ENCODE assay signal across 11 cellular contexts in the genomic region with DNA sequence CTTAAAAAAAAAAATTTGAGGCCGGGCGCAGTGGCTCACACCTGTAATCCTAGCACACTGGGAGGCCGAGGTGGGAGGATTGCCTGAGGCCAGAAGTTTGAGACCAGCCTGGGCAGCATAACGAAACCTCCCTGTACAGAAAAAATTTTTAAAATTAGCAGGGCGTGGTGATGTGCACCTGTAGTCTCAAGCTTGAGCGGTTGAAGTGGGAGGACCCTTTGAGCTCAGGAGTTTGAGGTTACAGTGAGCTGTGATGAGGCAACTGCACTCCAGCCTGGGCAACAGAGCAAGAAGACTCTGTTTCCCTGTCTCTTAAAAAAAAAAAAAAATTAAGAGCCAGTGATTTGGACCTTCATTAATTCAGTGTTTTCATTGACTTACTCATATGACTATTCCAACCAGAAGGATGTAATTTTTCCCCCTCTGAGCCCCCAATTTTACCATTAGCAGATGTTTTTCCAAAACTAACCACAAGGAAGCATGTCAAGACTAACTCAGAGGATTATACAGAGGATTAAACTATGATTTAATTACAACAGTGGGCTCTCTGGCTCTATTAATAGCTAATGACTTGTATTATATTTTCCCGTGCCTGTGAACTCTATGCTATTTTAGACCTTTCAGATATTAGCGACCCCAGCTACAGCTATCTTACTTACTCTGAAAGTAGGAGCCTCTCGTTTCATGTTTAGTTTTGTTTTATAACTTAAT.
DNase-seq lines count a peak whose midpoint lies in the region; ATAC-seq and TF ChIP-seq lines count a peak whose summit lies in the region.
"Had no signal": no experiment of that assay in that cellular context is flagged by ENCODE, and none has a peak within 500 bp of the region (broad histone marks: within the 10 kb centered on the region; RNA-seq: fewer than 3 reads in every experiment).

No MANE protein-coding gene starts in this region.

- H3K9me3 Mint-ChIP-seq in activated B cell treated with CpG ODN at 0.5 μM for 24 hours, result no peaks in the 10 kb centered on the region
- H3K9me3 Mint-ChIP-seq in chondrocyte (ENCODE audit: low read depth), result no peaks in the 10 kb centered on the region

- intact Hi-C loops in activated B cell treated with CpG ODN at 0.5 μM for 24 hours (cut with micrococcal nuclease), result no loop called here

- peak overlapping the region; percentile 21 for H3K9ac ChIP-seq in ES-I3 (ENCODE audit: low read depth, low read length)

- no peaks in the 10 kb centered on the region for H3K36me3 ChIP-seq in ES-I3 (ENCODE audit: insufficient read depth, low read length)

- CTCF ChIA-PET in activated B cell treated with CpG ODN at 0.5 μM for 24 hours (lab: Charles Lee), result no interaction called here

- peaks cover 41% of the 10 kb centered on the region for H3K4me1 ChIP-seq in ES-I3 (ENCODE audit: insufficient read depth, low read length)

- H3K4me1 Mint-ChIP-seq in activated B cell treated with CpG ODN at 0.5 μM for 24 hours (peaks cover 98% of the 10 kb centered on the region), chondrocyte (ENCODE audit: low read depth) (peaks cover 54% of the 10 kb centered on the region)

- peak overlapping the region; percentile 56 for H3K27ac Mint-ChIP-seq in activated B cell treated with CpG ODN at 0.5 μM for 24 hours
- no peak overlapping the region for H3K27ac Mint-ChIP-seq in chondrocyte (ENCODE audit: unreplicated experiment)

- H3K4me3 Mint-ChIP-seq in activated B cell treated with CpG ODN at 0.5 μM for 24 hours, result peak overlapping the region; percentile 63
- no peak overlapping the region for H3K4me3 Mint-ChIP-seq in chondrocyte (ENCODE audit: unreplicated experiment)

- H3K27me3 Mint-ChIP-seq in activated B cell treated with CpG ODN at 0.5 μM for 24 hours, result no peaks in the 10 kb centered on the region
- H3K27me3 Mint-ChIP-seq in chondrocyte (ENCODE audit: low read depth), result no peaks in the 10 kb centered on the region

- no peaks in the 10 kb centered on the region for H3K36me3 Mint-ChIP-seq in activated B cell treated with CpG ODN at 0.5 μM for 24 hours (ENCODE audit: low read depth)
- H3K36me3 Mint-ChIP-seq in chondrocyte (ENCODE audit: low read depth), result no peaks in the 10 kb centered on the region

- TF ChIP-seq CTCF in activated B cell treated with CpG ODN at 0.5 μM for 24 hours (IDR thresholded peaks at IDR 0.05) (no peak), chondrocyte (IDR thresholded peaks at IDR 0.05) (no peak)

- peak; percentile 50 for ATAC-seq in GM21381 (IDR thresholded peaks at IDR 0.05; ENCODE audit: unreplicated experiment)
- ATAC-seq in HG03175 (IDR thresholded peaks at IDR 0.05; ENCODE audit: unreplicated experiment), result peak; percentile 66
- peak; percentile 76 for ATAC-seq in activated B cell treated with CpG ODN at 0.5 μM for 24 hours (ENCODE audit: low read depth)
- ATAC-seq: HCT116, left colon had no signal

- POLR2A ChIA-PET in activated B cell treated with CpG ODN at 0.5 μM for 24 hours (lab: Charles Lee), result interaction anchor here (0.6 to 3.5 kb wide), 6 partner anchors 15 to 166 kb away, joined by 3 to 8 read pairs (median 3); no protein-coding TSS in a partner anchor

- DNase-seq in activated B cell treated with CpG ODN at 0.5 μM for 24 hours (no peak), D341Med (ENCODE audit: low spot score) (no peak), chondrocyte (ENCODE audit: low spot score) (no peak), GM19238 (ENCODE audit: insufficient read length, low spot score) (no peak), activated T-cell treated with anti-CD3 and anti-CD28 coated beads for 4 hours (no peak)
- DNase-seq: left colon; NK-92 treated with Interleukin-12 subunit alpha and Interleukin-12 subunit beta, amount 100 ng/mL, for 24 hours had no signal

- no peaks in the 10 kb centered on the region for H3K9me3 ChIP-seq in ES-I3 (ENCODE audit: control insufficient read depth, insufficient read depth, low read length)
